ENCODE assay signal across 7 cellular contexts in the genomic region with DNA sequence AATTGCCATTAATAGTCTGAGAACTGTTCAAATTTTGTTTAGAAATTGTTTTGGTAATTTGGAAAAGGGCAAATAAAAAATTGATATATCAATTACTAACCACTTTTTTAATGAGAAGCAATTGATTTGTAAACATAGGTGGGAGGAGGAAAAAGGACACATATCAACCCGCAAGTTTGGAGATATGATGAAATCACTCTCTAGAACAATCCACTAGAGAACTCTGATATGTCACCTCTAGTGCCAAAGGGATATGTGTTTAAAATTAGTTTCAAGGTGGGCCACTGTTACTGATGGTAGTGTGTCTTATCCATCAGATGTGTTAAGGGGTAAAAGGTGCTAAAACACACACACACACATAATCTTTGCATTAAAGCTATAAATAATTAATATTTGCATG. TPM values are rescaled to one million over a fixed set of nuclear protein-coding genes. Genes with fewer than 3 reads are reported as not detected.
"Had no signal": no experiment of that assay in that cellular context is flagged by ENCODE, and none has a peak within 500 bp of the region (broad histone marks: within the 10 kb centered on the region; RNA-seq: fewer than 3 reads in every experiment).

No MANE protein-coding gene starts in this region.

- H2AFZ ChIP-seq: GM23248 had no signal

- H3K4me3 Mint-ChIP-seq: HFFc6 had no signal

- H3K9me3 Mint-ChIP-seq: HFFc6 had no signal

- H3K27ac ChIP-seq: GM23248, HL-60 had no signal

- H3K9ac ChIP-seq: GM23248 had no signal

- H3K27ac Mint-ChIP-seq: HFFc6 had no signal

- DNase-seq: GOT3, H7 had no signal

- H3K9me3 ChIP-seq: HAP-1 had no signal

- H3K36me3 ChIP-seq: HAP-1 had no signal

- H3K4me3 ChIP-seq: GM23248, HAP-1, K562 had no signal

- H3K4me1 ChIP-seq: HAP-1 had no signal

RNA-seq across cellular contexts. Expression of a gene that starts 16.6 kb away (rescaled TPM):
- total RNA-seq: H7 had no signal

RNA-seq across cellular contexts. Expression of a gene that starts 58.6 kb away (rescaled TPM):
- total RNA-seq: H7, K562 had no signal
- polyA plus RNA-seq: K562 had no signal
